ENCODE assay signal across 1 cellular context in the genomic region with DNA sequence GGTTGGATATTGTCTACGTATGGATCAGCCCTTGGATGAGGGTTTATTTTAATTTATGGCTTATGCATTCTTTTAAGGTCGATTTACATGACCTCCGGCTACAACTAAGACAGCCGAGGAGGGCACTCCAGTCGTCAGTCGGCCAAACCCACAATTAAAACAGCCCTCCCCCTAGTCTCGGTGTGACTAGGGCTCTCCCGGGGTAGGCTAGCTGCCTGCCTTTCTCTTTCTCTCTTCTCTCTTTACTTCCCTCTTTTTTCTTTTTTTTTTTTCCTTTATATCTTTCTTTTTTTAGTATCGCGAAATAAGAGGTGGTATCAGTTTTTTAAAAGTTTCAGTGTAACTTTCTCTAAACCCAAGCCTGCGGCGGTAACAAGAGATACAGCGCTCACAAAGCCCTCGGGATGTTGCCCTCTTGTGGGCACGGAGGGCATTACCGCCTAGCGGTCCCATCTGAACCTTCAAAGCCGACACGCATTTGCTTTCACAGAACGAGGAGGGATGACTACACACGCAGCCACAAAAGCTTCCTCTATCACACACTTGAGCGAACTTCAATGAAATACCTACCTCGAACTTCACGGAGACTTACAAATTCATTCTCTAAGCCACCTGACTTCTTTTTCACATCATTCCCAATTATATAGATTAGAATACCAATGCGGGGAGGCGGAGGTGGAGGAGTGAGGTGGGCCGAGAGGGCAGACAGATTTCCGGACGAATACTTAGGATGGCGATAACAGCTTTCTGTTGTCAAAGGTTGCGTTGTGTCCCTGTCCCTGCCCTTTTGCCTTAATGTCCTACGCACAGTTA.
TF ChIP-seq lines count a peak whose summit lies in the region.

No MANE protein-coding gene starts in this region.

TF ChIP-seq in HepG2, 621 proteins besides CTCF, POLR2A, EP300 and RAD21 (continued from another document and continues in another):
- TF ChIP-seq, protein P1, sequence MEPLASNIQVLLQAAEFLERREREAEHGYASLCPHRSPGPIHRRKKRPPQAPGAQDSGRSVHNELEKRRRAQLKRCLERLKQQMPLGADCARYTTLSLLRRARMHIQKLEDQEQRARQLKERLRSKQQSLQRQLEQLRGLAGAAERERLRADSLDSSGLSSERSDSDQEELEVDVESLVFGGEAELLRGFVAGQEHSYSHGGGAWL (CRISPR knock-in tag; IDR thresholded peaks at IDR 0.05) = no peak
- TF ChIP-seq JUNB (CRISPR knock-in tag; IDR thresholded peaks at IDR 0.05; ENCODE audit: borderline replicate concordance) = no peak
- no peak; the same call in 1 of the 2 replicates for TF ChIP-seq TCF7 (IDR thresholded peaks at IDR 0.05; ENCODE audit: low read depth)
- TF ChIP-seq BATF2 (CRISPR knock-in tag; IDR thresholded peaks at IDR 0.05) = no peak
- TF ChIP-seq, protein P2, sequence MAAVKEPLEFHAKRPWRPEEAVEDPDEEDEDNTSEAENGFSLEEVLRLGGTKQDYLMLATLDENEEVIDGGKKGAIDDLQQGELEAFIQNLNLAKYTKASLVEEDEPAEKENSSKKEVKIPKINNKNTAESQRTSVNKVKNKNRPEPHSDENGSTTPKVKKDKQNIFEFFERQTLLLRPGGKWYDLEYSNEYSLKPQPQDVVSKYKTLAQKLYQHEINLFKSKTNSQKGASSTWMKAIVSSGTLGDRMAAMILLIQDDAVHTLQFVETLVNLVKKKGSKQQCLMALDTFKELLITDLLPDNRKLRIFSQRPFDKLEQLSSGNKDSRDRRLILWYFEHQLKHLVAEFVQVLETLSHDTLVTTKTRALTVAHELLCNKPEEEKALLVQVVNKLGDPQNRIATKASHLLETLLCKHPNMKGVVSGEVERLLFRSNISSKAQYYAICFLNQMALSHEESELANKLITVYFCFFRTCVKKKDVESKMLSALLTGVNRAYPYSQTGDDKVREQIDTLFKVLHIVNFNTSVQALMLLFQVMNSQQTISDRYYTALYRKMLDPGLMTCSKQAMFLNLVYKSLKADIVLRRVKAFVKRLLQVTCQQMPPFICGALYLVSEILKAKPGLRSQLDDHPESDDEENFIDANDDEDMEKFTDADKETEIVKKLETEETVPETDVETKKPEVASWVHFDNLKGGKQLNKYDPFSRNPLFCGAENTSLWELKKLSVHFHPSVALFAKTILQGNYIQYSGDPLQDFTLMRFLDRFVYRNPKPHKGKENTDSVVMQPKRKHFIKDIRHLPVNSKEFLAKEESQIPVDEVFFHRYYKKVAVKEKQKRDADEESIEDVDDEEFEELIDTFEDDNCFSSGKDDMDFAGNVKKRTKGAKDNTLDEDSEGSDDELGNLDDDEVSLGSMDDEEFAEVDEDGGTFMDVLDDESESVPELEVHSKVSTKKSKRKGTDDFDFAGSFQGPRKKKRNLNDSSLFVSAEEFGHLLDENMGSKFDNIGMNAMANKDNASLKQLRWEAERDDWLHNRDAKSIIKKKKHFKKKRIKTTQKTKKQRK (IDR thresholded peaks at IDR 0.05; ENCODE audit: low read length) = no peak
- TF ChIP-seq, protein P3, sequence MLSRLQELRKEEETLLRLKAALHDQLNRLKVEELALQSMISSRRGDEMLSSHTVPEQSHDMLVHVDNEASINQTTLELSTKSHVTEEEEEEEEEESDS (CRISPR knock-in tag; IDR thresholded peaks at IDR 0.05; ENCODE audit: borderline replicate concordance) = no peak
- TF ChIP-seq, protein P4, sequence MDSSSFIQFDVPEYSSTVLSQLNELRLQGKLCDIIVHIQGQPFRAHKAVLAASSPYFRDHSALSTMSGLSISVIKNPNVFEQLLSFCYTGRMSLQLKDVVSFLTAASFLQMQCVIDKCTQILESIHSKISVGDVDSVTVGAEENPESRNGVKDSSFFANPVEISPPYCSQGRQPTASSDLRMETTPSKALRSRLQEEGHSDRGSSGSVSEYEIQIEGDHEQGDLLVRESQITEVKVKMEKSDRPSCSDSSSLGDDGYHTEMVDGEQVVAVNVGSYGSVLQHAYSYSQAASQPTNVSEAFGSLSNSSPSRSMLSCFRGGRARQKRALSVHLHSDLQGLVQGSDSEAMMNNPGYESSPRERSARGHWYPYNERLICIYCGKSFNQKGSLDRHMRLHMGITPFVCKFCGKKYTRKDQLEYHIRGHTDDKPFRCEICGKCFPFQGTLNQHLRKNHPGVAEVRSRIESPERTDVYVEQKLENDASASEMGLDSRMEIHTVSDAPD (CRISPR knock-in tag; IDR thresholded peaks at IDR 0.05) = no peak
- TF ChIP-seq, protein P5, sequence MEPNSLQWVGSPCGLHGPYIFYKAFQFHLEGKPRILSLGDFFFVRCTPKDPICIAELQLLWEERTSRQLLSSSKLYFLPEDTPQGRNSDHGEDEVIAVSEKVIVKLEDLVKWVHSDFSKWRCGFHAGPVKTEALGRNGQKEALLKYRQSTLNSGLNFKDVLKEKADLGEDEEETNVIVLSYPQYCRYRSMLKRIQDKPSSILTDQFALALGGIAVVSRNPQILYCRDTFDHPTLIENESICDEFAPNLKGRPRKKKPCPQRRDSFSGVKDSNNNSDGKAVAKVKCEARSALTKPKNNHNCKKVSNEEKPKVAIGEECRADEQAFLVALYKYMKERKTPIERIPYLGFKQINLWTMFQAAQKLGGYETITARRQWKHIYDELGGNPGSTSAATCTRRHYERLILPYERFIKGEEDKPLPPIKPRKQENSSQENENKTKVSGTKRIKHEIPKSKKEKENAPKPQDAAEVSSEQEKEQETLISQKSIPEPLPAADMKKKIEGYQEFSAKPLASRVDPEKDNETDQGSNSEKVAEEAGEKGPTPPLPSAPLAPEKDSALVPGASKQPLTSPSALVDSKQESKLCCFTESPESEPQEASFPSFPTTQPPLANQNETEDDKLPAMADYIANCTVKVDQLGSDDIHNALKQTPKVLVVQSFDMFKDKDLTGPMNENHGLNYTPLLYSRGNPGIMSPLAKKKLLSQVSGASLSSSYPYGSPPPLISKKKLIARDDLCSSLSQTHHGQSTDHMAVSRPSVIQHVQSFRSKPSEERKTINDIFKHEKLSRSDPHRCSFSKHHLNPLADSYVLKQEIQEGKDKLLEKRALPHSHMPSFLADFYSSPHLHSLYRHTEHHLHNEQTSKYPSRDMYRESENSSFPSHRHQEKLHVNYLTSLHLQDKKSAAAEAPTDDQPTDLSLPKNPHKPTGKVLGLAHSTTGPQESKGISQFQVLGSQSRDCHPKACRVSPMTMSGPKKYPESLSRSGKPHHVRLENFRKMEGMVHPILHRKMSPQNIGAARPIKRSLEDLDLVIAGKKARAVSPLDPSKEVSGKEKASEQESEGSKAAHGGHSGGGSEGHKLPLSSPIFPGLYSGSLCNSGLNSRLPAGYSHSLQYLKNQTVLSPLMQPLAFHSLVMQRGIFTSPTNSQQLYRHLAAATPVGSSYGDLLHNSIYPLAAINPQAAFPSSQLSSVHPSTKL (CRISPR knock-in tag; IDR thresholded peaks at IDR 0.05) = 0 out of 2 replicates have a peak, but pooled peaks have one; percentile 21
- TF ChIP-seq EZH2 (conservative IDR thresholded peaks at IDR 0.05; ENCODE audit: low read depth, low read length) = peak; percentile 52
- TF ChIP-seq SP4 (CRISPR knock-in tag; IDR thresholded peaks at IDR 0.05) = no peak
- no peak for TF ChIP-seq TARDBP (CRISPR knock-in tag; IDR thresholded peaks at IDR 0.05)
- peak; percentile 85 for TF ChIP-seq BCL6 (CRISPR knock-in tag; IDR thresholded peaks at IDR 0.05)
- peak; percentile 27; the same call in 1 of the 2 replicates for TF ChIP-seq BORCS8-MEF2B (CRISPR knock-in tag; IDR thresholded peaks at IDR 0.05)
- no peak for TF ChIP-seq KLF13 (CRISPR knock-in tag; IDR thresholded peaks at IDR 0.05)
- TF ChIP-seq HOXA3 (CRISPR knock-in tag; IDR thresholded peaks at IDR 0.05) = 0 out of 2 replicates have a peak, but pooled peaks have one; percentile 20
- no peak for TF ChIP-seq SMAD3 (CRISPR knock-in tag; IDR thresholded peaks at IDR 0.05)
- TF ChIP-seq BRF2 (CRISPR knock-in tag; IDR thresholded peaks at IDR 0.05) = no peak
- TF ChIP-seq SRSF4 (IDR thresholded peaks at IDR 0.05; ENCODE audit: low read depth, low read length, poor library complexity, severe bottlenecking) = no peak
- TF ChIP-seq ZFX (CRISPR knock-in tag; IDR thresholded peaks at IDR 0.05; ENCODE audit: low read depth) = no peak
- peak; percentile 36 for TF ChIP-seq FOSL2 (CRISPR knock-in tag; IDR thresholded peaks at IDR 0.05)
- peak; percentile 66 for TF ChIP-seq SALL1 (CRISPR knock-in tag; IDR thresholded peaks at IDR 0.05)
- TF ChIP-seq SOX5 (CRISPR knock-in tag; IDR thresholded peaks at IDR 0.05; ENCODE audit: borderline replicate concordance) = peak; percentile 21; the same call in 1 of the 2 replicates
- TF ChIP-seq DR1 (CRISPR knock-in tag; IDR thresholded peaks at IDR 0.05) = no peak
- no peak for TF ChIP-seq NBN (conservative IDR thresholded peaks at IDR 0.05)
- TF ChIP-seq SYNCRIP (IDR thresholded peaks at IDR 0.05; ENCODE audit: insufficient read depth, low read depth, low read length) = no peak
- TF ChIP-seq ZSCAN21 (CRISPR knock-in tag; IDR thresholded peaks at IDR 0.05; ENCODE audit: borderline replicate concordance) = no peak
- TF ChIP-seq, protein P6, sequence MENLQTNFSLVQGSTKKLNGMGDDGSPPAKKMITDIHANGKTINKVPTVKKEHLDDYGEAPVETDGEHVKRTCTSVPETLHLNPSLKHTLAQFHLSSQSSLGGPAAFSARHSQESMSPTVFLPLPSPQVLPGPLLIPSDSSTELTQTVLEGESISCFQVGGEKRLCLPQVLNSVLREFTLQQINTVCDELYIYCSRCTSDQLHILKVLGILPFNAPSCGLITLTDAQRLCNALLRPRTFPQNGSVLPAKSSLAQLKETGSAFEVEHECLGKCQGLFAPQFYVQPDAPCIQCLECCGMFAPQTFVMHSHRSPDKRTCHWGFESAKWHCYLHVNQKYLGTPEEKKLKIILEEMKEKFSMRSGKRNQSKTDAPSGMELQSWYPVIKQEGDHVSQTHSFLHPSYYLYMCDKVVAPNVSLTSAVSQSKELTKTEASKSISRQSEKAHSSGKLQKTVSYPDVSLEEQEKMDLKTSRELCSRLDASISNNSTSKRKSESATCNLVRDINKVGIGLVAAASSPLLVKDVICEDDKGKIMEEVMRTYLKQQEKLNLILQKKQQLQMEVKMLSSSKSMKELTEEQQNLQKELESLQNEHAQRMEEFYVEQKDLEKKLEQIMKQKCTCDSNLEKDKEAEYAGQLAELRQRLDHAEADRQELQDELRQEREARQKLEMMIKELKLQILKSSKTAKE (CRISPR knock-in tag; IDR thresholded peaks at IDR 0.05; ENCODE audit: borderline replicate concordance) = no peak
- TF ChIP-seq, protein P7, sequence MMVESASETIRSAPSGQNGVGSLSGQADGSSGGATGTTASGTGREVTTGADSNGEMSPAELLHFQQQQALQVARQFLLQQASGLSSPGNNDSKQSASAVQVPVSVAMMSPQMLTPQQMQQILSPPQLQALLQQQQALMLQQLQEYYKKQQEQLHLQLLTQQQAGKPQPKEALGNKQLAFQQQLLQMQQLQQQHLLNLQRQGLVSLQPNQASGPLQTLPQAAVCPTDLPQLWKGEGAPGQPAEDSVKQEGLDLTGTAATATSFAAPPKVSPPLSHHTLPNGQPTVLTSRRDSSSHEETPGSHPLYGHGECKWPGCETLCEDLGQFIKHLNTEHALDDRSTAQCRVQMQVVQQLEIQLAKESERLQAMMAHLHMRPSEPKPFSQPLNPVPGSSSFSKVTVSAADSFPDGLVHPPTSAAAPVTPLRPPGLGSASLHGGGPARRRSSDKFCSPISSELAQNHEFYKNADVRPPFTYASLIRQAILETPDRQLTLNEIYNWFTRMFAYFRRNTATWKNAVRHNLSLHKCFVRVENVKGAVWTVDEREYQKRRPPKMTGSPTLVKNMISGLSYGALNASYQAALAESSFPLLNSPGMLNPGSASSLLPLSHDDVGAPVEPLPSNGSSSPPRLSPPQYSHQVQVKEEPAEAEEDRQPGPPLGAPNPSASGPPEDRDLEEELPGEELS (CRISPR knock-in tag; IDR thresholded peaks at IDR 0.05) = no peak
- TF ChIP-seq HMGXB4 (CRISPR knock-in tag; IDR thresholded peaks at IDR 0.05; ENCODE audit: borderline replicate concordance in 1 of 2, low read depth in 1 of 2) = peak; percentile 53 to 73
